18 cellular contexts compared by ENCODE assay signal in the genomic region with DNA sequence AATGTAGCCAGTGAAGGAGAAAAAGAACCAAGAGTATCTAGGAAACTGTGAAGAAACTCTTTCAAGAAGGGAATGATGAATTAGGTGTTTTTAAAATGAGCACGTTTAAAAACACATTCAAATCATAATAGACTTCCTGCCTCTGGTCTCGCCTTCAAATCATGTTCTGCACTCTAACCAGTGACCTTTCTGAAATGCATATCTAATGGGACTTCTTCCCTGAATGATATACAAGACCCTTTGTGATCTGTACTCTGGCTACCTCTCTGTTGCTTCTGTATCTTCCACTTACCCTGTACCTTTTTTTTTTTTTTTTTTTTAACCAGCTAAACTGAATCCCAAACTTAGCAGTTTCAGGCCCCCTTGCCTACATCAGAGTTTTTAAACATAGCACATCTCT. TPM values are rescaled to one million over a fixed set of nuclear protein-coding genes. Genes with fewer than 3 reads are reported as not detected.
DNase-seq lines count a peak whose midpoint lies in the region; ATAC-seq and TF ChIP-seq lines count a peak whose summit lies in the region.
"Had no signal": no experiment of that assay in that cellular context is flagged by ENCODE, and none has a peak within 500 bp of the region (broad histone marks: within the 10 kb centered on the region; RNA-seq: fewer than 3 reads in every experiment).

No MANE protein-coding gene starts in this region.

- peaks cover 37% of the 10 kb centered on the region for H3K36me3 Mint-ChIP-seq in activated naive CD8-positive, alpha-beta T cell treated with anti-CD3 and anti-CD28 coated beads for 36 hours
- H3K36me3 Mint-ChIP-seq in activated naive CD8-positive, alpha-beta T cell treated with anti-CD3 and anti-CD28 coated beads, Interleukin-2, amount 50 U/mL, for 24 hours (ENCODE audit: low read depth): peaks cover 45% of the 10 kb centered on the region
- H3K36me3 Mint-ChIP-seq in T-helper 17 cell (ENCODE audit: low read depth) (peaks cover 6% of the 10 kb centered on the region), naive B cell (peaks cover 23 to 24% of the 10 kb centered on the region in 2 donors), progenitor cell of endocrine pancreas (ENCODE audit: insufficient read depth) (no peaks in the 10 kb centered on the region)

- peaks cover 4 to 30% (median 18%) of the 10 kb centered on the region in 4 donors for H3K4me1 ChIP-seq in upper lobe of left lung

- H3K4me3 ChIP-seq in upper lobe of left lung: no peak overlapping the region

- peaks cover 34% of the 10 kb centered on the region for H3K4me1 Mint-ChIP-seq in activated naive CD8-positive, alpha-beta T cell treated with anti-CD3 and anti-CD28 coated beads for 36 hours
- H3K4me1 Mint-ChIP-seq in activated naive CD8-positive, alpha-beta T cell treated with anti-CD3 and anti-CD28 coated beads, Interleukin-2, amount 50 U/mL, for 24 hours: peaks cover 37% of the 10 kb centered on the region
- peaks cover 22% of the 10 kb centered on the region for H3K4me1 Mint-ChIP-seq in T-helper 17 cell
- H3K4me1 Mint-ChIP-seq in naive B cell: peaks cover 29 to 36% (median 29%) of the 10 kb centered on the region in 3 donors
- H3K4me1 Mint-ChIP-seq in progenitor cell of endocrine pancreas (ENCODE audit: low read depth): peaks cover 8% of the 10 kb centered on the region

- peak overlapping the region; percentile 19 for H3K27ac Mint-ChIP-seq in activated naive CD8-positive, alpha-beta T cell treated with anti-CD3 and anti-CD28 coated beads for 36 hours
- no peak overlapping the region for H3K27ac Mint-ChIP-seq in activated naive CD8-positive, alpha-beta T cell treated with anti-CD3 and anti-CD28 coated beads, Interleukin-2, amount 50 U/mL, for 24 hours
- H3K27ac Mint-ChIP-seq in T-helper 17 cell (peak overlapping the region; percentile 43), naive B cell (peak overlapping the region in 4 of 6 donors; percentile 2 to 79 (median 18)), progenitor cell of endocrine pancreas (no peak overlapping the region)

- H3K27me3 ChIP-seq in upper lobe of left lung: no peaks in the 10 kb centered on the region

- H3K27me3 Mint-ChIP-seq in activated naive CD8-positive, alpha-beta T cell treated with anti-CD3 and anti-CD28 coated beads for 36 hours: no peaks in the 10 kb centered on the region
- no peaks in the 10 kb centered on the region for H3K27me3 Mint-ChIP-seq in activated naive CD8-positive, alpha-beta T cell treated with anti-CD3 and anti-CD28 coated beads, Interleukin-2, amount 50 U/mL, for 24 hours
- H3K27me3 Mint-ChIP-seq in T-helper 17 cell (no peaks in the 10 kb centered on the region), naive B cell (no peaks in the 10 kb centered on the region), progenitor cell of endocrine pancreas (no peaks in the 10 kb centered on the region)

- H3K9me3 Mint-ChIP-seq in activated naive CD8-positive, alpha-beta T cell treated with anti-CD3 and anti-CD28 coated beads for 36 hours: no peaks in the 10 kb centered on the region
- H3K9me3 Mint-ChIP-seq in activated naive CD8-positive, alpha-beta T cell treated with anti-CD3 and anti-CD28 coated beads, Interleukin-2, amount 50 U/mL, for 24 hours: no peaks in the 10 kb centered on the region
- H3K9me3 Mint-ChIP-seq in naive B cell (no peaks in the 10 kb centered on the region), progenitor cell of endocrine pancreas (ENCODE audit: low read depth) (no peaks in the 10 kb centered on the region)

- WGBS in upper lobe of left lung, 2 donors: 49 to 54% methylated on average over 2 of the region's 2 CpGs

- H3K27ac ChIP-seq in upper lobe of left lung: peak overlapping the region in 2 of 4 donors; percentile 44 to 55
- H3K27ac ChIP-seq: KMS-11 had no signal

- no peak overlapping the region for H3K4me3 Mint-ChIP-seq in activated naive CD8-positive, alpha-beta T cell treated with anti-CD3 and anti-CD28 coated beads for 36 hours
- no peak overlapping the region for H3K4me3 Mint-ChIP-seq in activated naive CD8-positive, alpha-beta T cell treated with anti-CD3 and anti-CD28 coated beads, Interleukin-2, amount 50 U/mL, for 24 hours
- H3K4me3 Mint-ChIP-seq in T-helper 17 cell (peak overlapping the region; percentile 45), naive B cell (peak overlapping the region in 3 of 8 donors; percentile 1 to 26 (median 2)), progenitor cell of endocrine pancreas (ENCODE audit: low read depth) (no peak overlapping the region)

- TF ChIP-seq POLR2A in upper lobe of left lung (IDR thresholded peaks at IDR 0.05): no peak

- TF ChIP-seq EP300 in upper lobe of left lung (IDR thresholded peaks at IDR 0.05): no peak

- no peak for TF ChIP-seq CTCF in progenitor cell of endocrine pancreas (IDR thresholded peaks at IDR 0.05; ENCODE audit: unreplicated experiment)
- no peak for TF ChIP-seq CTCF in upper lobe of left lung (IDR thresholded peaks at IDR 0.05)

- DNase-seq in activated naive CD8-positive, alpha-beta T cell treated with anti-CD3 and anti-CD28 coated beads for 36 hours: no peak
- DNase-seq in activated naive CD8-positive, alpha-beta T cell treated with anti-CD3 and anti-CD28 coated beads, Interleukin-2, amount 50 U/mL, for 24 hours: no peak
- DNase-seq in T-helper 17 cell (no peak), naive B cell (no peak), progenitor cell of endocrine pancreas (ENCODE audit: low spot score, unreplicated experiment) (no peak), upper lobe of left lung (no peak)
- DNase-seq: DMS153, EL, NCI-H1048, NCI-H2107, NCI-H2227 treated with DMSO at 0.1 percent for 48 hours, NCI-H526 treated with DMSO at 0.1 percent for 48 hours, OCI-M1, SHP77 treated with DMSO at 0.1 percent for 48 hours had no signal

- H3K9me3 ChIP-seq in T-helper 17 cell (ENCODE audit: control insufficient read depth, low read length, poor library complexity, severe bottlenecking): no peaks in the 10 kb centered on the region
- no peaks in the 10 kb centered on the region for H3K9me3 ChIP-seq in upper lobe of left lung

- no peak for ATAC-seq in activated naive CD8-positive, alpha-beta T cell treated with anti-CD3 and anti-CD28 coated beads, Interleukin-2, amount 50 U/mL, for 24 hours
- no peak for ATAC-seq in T-helper 17 cell
- no peak for ATAC-seq in naive B cell (ENCODE audit: low read depth in 2 of 2)
- ATAC-seq in GM21737 (IDR thresholded peaks at IDR 0.05; ENCODE audit: unreplicated experiment): no peak
- no peak for ATAC-seq in HG03025 (IDR thresholded peaks at IDR 0.05; ENCODE audit: low FRiP score, unreplicated experiment)
- no peak for ATAC-seq in upper lobe of left lung (ENCODE audit: low FRiP score in 2 of 2)
- ATAC-seq: HepG2 had no signal

- peaks cover 0 to 6% (median 0%) of the 10 kb centered on the region in 4 donors for H3K36me3 ChIP-seq in upper lobe of left lung

RNA-seq across cellular contexts. Expression of a gene that starts 19.5 kb away (rescaled TPM):
- total RNA-seq in activated naive CD8-positive, alpha-beta T cell treated with anti-CD3 and anti-CD28 coated beads for 36 hours: 10 to 100 TPM; 20.6 to 21.1 TPM
- total RNA-seq in T-helper 17 cell (1 to 10 TPM; 7.6 to 9.6 TPM), progenitor cell of endocrine pancreas (13.6 and 14.4 TPM in 2 replicates), upper lobe of left lung (10 to 100 TPM in 4 of 6 donors, 1 to 10 TPM in 2; 5.1 to 18.4 (median 12.3) TPM)
- 10 to 100 TPM in 5 of 6 donors, 1 to 10 TPM in 1; 8.3 to 18.0 (median 14.3) TPM for polyA plus RNA-seq in naive B cell (ENCODE audit: low read depth in 6 of 6)

Comparison
In these comparisons a context has a peak if more than half of its experiments do, and no peak if none do; other contexts are left out.
1. H3K27ac Mint-ChIP-seq: peak in activated naive CD8-positive, alpha-beta T cell treated with anti-CD3 and anti-CD28 coated beads for 36 hours (single experiment), T-helper 17 cell (single experiment) and naive B cell (4 of 6); none in activated naive CD8-positive, alpha-beta T cell treated with anti-CD3 and anti-CD28 coated beads, Interleukin-2, amount 50 U/mL, for 24 hours (single experiment) and progenitor cell of endocrine pancreas (single experiment).